Comparison of ENCODE assay signal across 38 cellular contexts in genomic region chr11:123150882-123151281, GRCh38. TPM values are rescaled to one million over a fixed set of nuclear protein-coding genes. Genes with fewer than 3 reads are reported as not detected.
"Had no signal": no experiment of that assay in that cellular context is flagged by ENCODE, and none has a peak within 500 bp of the region (broad histone marks: within the 10 kb centered on the region; RNA-seq: fewer than 3 reads in every experiment).

No MANE protein-coding gene starts in this region.

- H3K27me3 ChIP-seq: adrenal gland, body of pancreas, brain microvascular endothelial cell, breast epithelium had no signal

- H3K4me3 Mint-ChIP-seq: activated B cell treated with CpG ODN at 0.5 μM for 24 hours; activated CD4-positive, alpha-beta memory T cell treated with anti-CD3 and anti-CD28 coated beads for 36 hours; activated CD4-positive, alpha-beta T cell treated with anti-CD3 and anti-CD28 coated beads, Interleukin-2, amount 10 ng/mL, durations not matched to agents 24 days and 14 days; activated CD8-positive, alpha-beta T cell treated with anti-CD3 and anti-CD28 coated beads for 36 hours; activated naive CD4-positive, alpha-beta T cell treated with anti-CD3 and anti-CD28 coated beads for 36 hours; activated naive CD8-positive, alpha-beta T cell treated with anti-CD3 and anti-CD28 coated beads for 36 hours; activated T-cell treated with anti-CD3 and anti-CD28 coated beads, Interleukin-2, amount 50 U/mL, for 4 hours; activated T-cell treated with anti-CD3 and anti-CD28 coated beads, Interleukin-2, amount 50 U/mL, for 72 hours; activated T-helper 1 cell treated with anti-CD3 and anti-CD28 coated beads, Interleukin-12 subunit alpha, Interleukin-12 subunit beta, Interleukin-2, Interleukin-4 antibody, amounts not matched to agents 30 ng/mL and 10 ng/mL and 1 ng/mL, durations not matched to agents 14 hours and 24 hours and 36 hours; activated T-helper 17 cell treated with anti-CD3 and anti-CD28 coated beads, Interleukin-2, amount 50 U/mL, for 72 hours; T-helper 1 cell treated with Interleukin-12 subunit alpha and Interleukin-12 subunit beta and Interleukin-4 antibody, amounts not matched to agents 30 μg/mL and 1 μg/mL, for 36 hours; T-helper 2 cell treated with Interferon-gamma antibody and Interleukin-4, amounts not matched to agents 5 μg/mL and 100 μg/mL, for 36 hours had no signal

- H3K4me1 Mint-ChIP-seq: activated B cell treated with CpG ODN at 0.5 μM for 24 hours; activated CD4-positive, alpha-beta T cell treated with anti-CD3 and anti-CD28 coated beads, Interleukin-2, amount 10 ng/mL, durations not matched to agents 24 days and 14 days; activated T-helper 17 cell treated with anti-CD3 and anti-CD28 coated beads, Interleukin-2, amount 50 U/mL, for 72 hours had no signal

- FAIRE-seq: astrocyte, TTC549 had no signal

- H3K36me3 Mint-ChIP-seq: activated CD4-positive, alpha-beta memory T cell treated with anti-CD3 and anti-CD28 coated beads for 36 hours; activated naive CD8-positive, alpha-beta T cell treated with anti-CD3 and anti-CD28 coated beads for 36 hours had no signal

- H3K9me3 Mint-ChIP-seq: activated B cell treated with CpG ODN at 0.5 μM for 24 hours; activated CD4-positive, alpha-beta memory T cell treated with anti-CD3 and anti-CD28 coated beads for 36 hours; activated CD4-positive, alpha-beta T cell treated with anti-CD3 and anti-CD28 coated beads, Interleukin-2, amount 10 ng/mL, durations not matched to agents 24 days and 14 days; activated CD8-positive, alpha-beta T cell treated with anti-CD3 and anti-CD28 coated beads for 36 hours; activated naive CD4-positive, alpha-beta T cell treated with anti-CD3 and anti-CD28 coated beads for 36 hours; activated naive CD4-positive, alpha-beta T cell treated with anti-CD3 and anti-CD28 coated beads, Interleukin-2, amount 50 U/mL, for 72 hours; activated naive CD8-positive, alpha-beta T cell treated with anti-CD3 and anti-CD28 coated beads for 36 hours; activated T-cell treated with anti-CD3 and anti-CD28 coated beads, Interleukin-2, amount 50 U/mL, for 4 hours; activated T-cell treated with anti-CD3 and anti-CD28 coated beads, Interleukin-2, amount 50 U/mL, for 72 hours; activated T-helper 1 cell treated with anti-CD3 and anti-CD28 coated beads, Interleukin-12 subunit alpha, Interleukin-12 subunit beta, Interleukin-2, Interleukin-4 antibody, amounts not matched to agents 30 ng/mL and 10 ng/mL and 1 ng/mL, durations not matched to agents 14 hours and 24 hours and 36 hours; activated T-helper 17 cell treated with anti-CD3 and anti-CD28 coated beads, Interleukin-2, amount 50 U/mL, for 72 hours; T-helper 1 cell treated with Interleukin-12 subunit alpha and Interleukin-12 subunit beta and Interleukin-4 antibody, amounts not matched to agents 30 μg/mL and 1 μg/mL, for 36 hours; T-helper 2 cell treated with Interferon-gamma antibody and Interleukin-4, amounts not matched to agents 5 μg/mL and 100 μg/mL, for 36 hours had no signal

- H3K27ac ChIP-seq: adrenal gland, body of pancreas, brain microvascular endothelial cell, breast epithelium, VCaP had no signal

- H3K27ac Mint-ChIP-seq: activated B cell treated with CpG ODN at 0.5 μM for 24 hours; activated CD4-positive, alpha-beta memory T cell treated with anti-CD3 and anti-CD28 coated beads for 36 hours; activated CD4-positive, alpha-beta T cell treated with anti-CD3 and anti-CD28 coated beads, Interleukin-2, amount 10 ng/mL, durations not matched to agents 24 days and 14 days; activated CD8-positive, alpha-beta T cell treated with anti-CD3 and anti-CD28 coated beads for 36 hours; activated naive CD4-positive, alpha-beta T cell treated with anti-CD3 and anti-CD28 coated beads for 36 hours; activated naive CD4-positive, alpha-beta T cell treated with anti-CD3 and anti-CD28 coated beads, Interleukin-2, amount 50 U/mL, for 72 hours; activated naive CD8-positive, alpha-beta T cell treated with anti-CD3 and anti-CD28 coated beads for 36 hours; activated T-cell treated with anti-CD3 and anti-CD28 coated beads, Interleukin-2, amount 50 U/mL, for 72 hours; activated T-helper 1 cell treated with anti-CD3 and anti-CD28 coated beads, Interleukin-12 subunit alpha, Interleukin-12 subunit beta, Interleukin-2, Interleukin-4 antibody, amounts not matched to agents 30 ng/mL and 10 ng/mL and 1 ng/mL, durations not matched to agents 14 hours and 24 hours and 36 hours; activated T-helper 17 cell treated with anti-CD3 and anti-CD28 coated beads, Interleukin-2, amount 50 U/mL, for 72 hours; T-helper 1 cell treated with Interleukin-12 subunit alpha and Interleukin-12 subunit beta and Interleukin-4 antibody, amounts not matched to agents 30 μg/mL and 1 μg/mL, for 36 hours; T-helper 2 cell treated with Interferon-gamma antibody and Interleukin-4, amounts not matched to agents 5 μg/mL and 100 μg/mL, for 36 hours had no signal

- ATAC-seq: activated CD8-positive, alpha-beta T cell treated with anti-CD3 and anti-CD28 coated beads for 36 hours; activated naive CD4-positive, alpha-beta T cell treated with anti-CD3 and anti-CD28 coated beads, Interleukin-2, amount 50 U/mL, for 72 hours; activated T-cell treated with anti-CD3 and anti-CD28 coated beads, Interleukin-2, amount 50 U/mL, for 4 hours; activated T-cell treated with anti-CD3 and anti-CD28 coated beads, Interleukin-2, amount 50 U/mL, for 72 hours; activated T-helper 17 cell treated with anti-CD3 and anti-CD28 coated beads, Interleukin-2, amount 50 U/mL, for 72 hours; body of pancreas had no signal

- DNase-seq: activated B cell treated with CpG ODN at 0.5 μM for 24 hours; activated CD4-positive, alpha-beta memory T cell treated with anti-CD3 and anti-CD28 coated beads for 36 hours; activated CD4-positive, alpha-beta T cell treated with anti-CD3 and anti-CD28 coated beads for 4 hours; activated CD4-positive, alpha-beta T cell treated with anti-CD3 and anti-CD28 coated beads, Interleukin-2, amount 10 ng/mL, durations not matched to agents 24 days and 14 days; activated CD4-positive, alpha-beta T cell treated with anti-CD3 and anti-CD28 coated beads, Interleukin-2, amount 50 U/mL, for 1 hour; activated CD4-positive, alpha-beta T cell treated with anti-CD3 and anti-CD28 coated beads, Interleukin-2, amount 50 U/mL, for 4 hours; activated CD4-positive, CD25-positive, alpha-beta regulatory T cell treated with anti-CD3 and anti-CD28 coated beads, Interleukin-2, amount 50 U/mL, for 72 hours; activated CD8-positive, alpha-beta memory T cell treated with anti-CD3 and anti-CD28 coated beads, Interleukin-2, amount 50 U/mL, for 4 hours; activated CD8-positive, alpha-beta T cell treated with anti-CD3 and anti-CD28 coated beads for 36 hours; activated effector memory CD4-positive, alpha-beta T cell treated with anti-CD3 and anti-CD28 coated beads, Interleukin-2, amount 50 U/mL, for 16 hours; activated gamma-delta T cell treated with Interleukin-2 at 50 U/mL for 16 hours; activated naive CD4-positive, alpha-beta T cell; activated naive CD4-positive, alpha-beta T cell treated with anti-CD3 and anti-CD28 coated beads for 36 hours; activated naive CD4-positive, alpha-beta T cell treated with anti-CD3 and anti-CD28 coated beads, Interleukin-2, amount 50 U/mL, for 16 hours; activated naive CD8-positive, alpha-beta T cell treated with anti-CD3 and anti-CD28 coated beads for 36 hours; activated T-cell treated with anti-CD3 and anti-CD28 coated beads for 4 hours; activated T-cell treated with anti-CD3 and anti-CD28 coated beads, Interleukin-2, amount 50 U/mL, for 1 hour; activated T-cell treated with anti-CD3 and anti-CD28 coated beads, Interleukin-2, amount 50 U/mL, for 4 hours; activated T-cell treated with anti-CD3 and anti-CD28 coated beads, Interleukin-2, amount 50 U/mL, for 72 hours; adrenal gland; amniotic stem cell; aorta; body of pancreas; brain microvascular endothelial cell; central memory CD4-positive, alpha-beta T cell; T-helper 1 cell; T-helper 2 cell; T-helper 9 cell had no signal

- H3K27me3 Mint-ChIP-seq: activated CD8-positive, alpha-beta T cell treated with anti-CD3 and anti-CD28 coated beads for 36 hours had no signal

- H3K4me1 ChIP-seq: breast epithelium had no signal

- H3K4me3 ChIP-seq: adrenal gland, body of pancreas, breast epithelium had no signal

- H3K9me3 ChIP-seq: adrenal gland, body of pancreas had no signal

- H3K36me3 ChIP-seq: adrenal gland, brain microvascular endothelial cell, breast epithelium had no signal

RNA-seq across cellular contexts. Expression of gene CLMP, which starts 44.2 kb away (rescaled TPM):
- total RNA-seq: activated B cell treated with CpG ODN at 0.5 μM for 24 hours; activated CD8-positive, alpha-beta memory T cell treated with anti-CD3 and anti-CD28 coated beads for 36 hours; activated T-helper 1 cell treated with anti-CD3 and anti-CD28 coated beads, Interleukin-12 subunit alpha, Interleukin-12 subunit beta, Interleukin-2, Interleukin-4 antibody, amounts not matched to agents 30 ng/mL and 10 ng/mL and 1 ng/mL, durations not matched to agents 14 hours and 24 hours and 36 hours had no signal
